1 cellular context compared by ENCODE assay signal in genomic region chr17:17495448-17496188, GRCh38.
A peak's percentile ranks its signal among the peaks of the same experiment; 100 is the strongest.
TF ChIP-seq lines count a peak whose summit lies in the region.

No MANE protein-coding gene starts in this region.

TF ChIP-seq in WTC11, 78 proteins besides CTCF, POLR2A, EP300 and RAD21 (continued from another document and continues in another):
- TF ChIP-seq, protein P1, sequence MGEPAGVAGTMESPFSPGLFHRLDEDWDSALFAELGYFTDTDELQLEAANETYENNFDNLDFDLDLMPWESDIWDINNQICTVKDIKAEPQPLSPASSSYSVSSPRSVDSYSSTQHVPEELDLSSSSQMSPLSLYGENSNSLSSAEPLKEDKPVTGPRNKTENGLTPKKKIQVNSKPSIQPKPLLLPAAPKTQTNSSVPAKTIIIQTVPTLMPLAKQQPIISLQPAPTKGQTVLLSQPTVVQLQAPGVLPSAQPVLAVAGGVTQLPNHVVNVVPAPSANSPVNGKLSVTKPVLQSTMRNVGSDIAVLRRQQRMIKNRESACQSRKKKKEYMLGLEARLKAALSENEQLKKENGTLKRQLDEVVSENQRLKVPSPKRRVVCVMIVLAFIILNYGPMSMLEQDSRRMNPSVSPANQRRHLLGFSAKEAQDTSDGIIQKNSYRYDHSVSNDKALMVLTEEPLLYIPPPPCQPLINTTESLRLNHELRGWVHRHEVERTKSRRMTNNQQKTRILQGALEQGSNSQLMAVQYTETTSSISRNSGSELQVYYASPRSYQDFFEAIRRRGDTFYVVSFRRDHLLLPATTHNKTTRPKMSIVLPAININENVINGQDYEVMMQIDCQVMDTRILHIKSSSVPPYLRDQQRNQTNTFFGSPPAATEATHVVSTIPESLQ (CRISPR knock-in tag; IDR thresholded peaks at IDR 0.05), result no peak
- TF ChIP-seq ZNF396 (CRISPR knock-in tag; IDR thresholded peaks at IDR 0.05; ENCODE audit: borderline replicate concordance), result no peak
- peak; percentile 21; the same call in 1 of the 2 replicates for TF ChIP-seq PRDM15 (CRISPR knock-in tag; IDR thresholded peaks at IDR 0.05)
- no peak for TF ChIP-seq ZNF281 (CRISPR knock-in tag; IDR thresholded peaks at IDR 0.05)
- no peak for TF ChIP-seq ZNF317 (CRISPR knock-in tag; IDR thresholded peaks at IDR 0.05; ENCODE audit: borderline replicate concordance, low read depth)
- TF ChIP-seq, protein P2, sequence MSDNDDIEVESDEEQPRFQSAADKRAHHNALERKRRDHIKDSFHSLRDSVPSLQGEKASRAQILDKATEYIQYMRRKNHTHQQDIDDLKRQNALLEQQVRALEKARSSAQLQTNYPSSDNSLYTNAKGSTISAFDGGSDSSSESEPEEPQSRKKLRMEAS (CRISPR knock-in tag; IDR thresholded peaks at IDR 0.05), result peak; percentile 74
- TF ChIP-seq USF2 (CRISPR knock-in tag; IDR thresholded peaks at IDR 0.05), result no peak
- TF ChIP-seq NFYB (CRISPR knock-in tag; conservative IDR thresholded peaks at IDR 0.05; ENCODE audit: low read depth), result no peak
- no peak for TF ChIP-seq HMGXB4 (CRISPR knock-in tag; IDR thresholded peaks at IDR 0.05)
- TF ChIP-seq USF1 (CRISPR knock-in tag; IDR thresholded peaks at IDR 0.05), result no peak
- no peak; the same call in 1 of the 2 replicates for TF ChIP-seq MYBL2 (CRISPR knock-in tag; IDR thresholded peaks at IDR 0.05)
- no peak for TF ChIP-seq ATF1 (CRISPR knock-in tag; IDR thresholded peaks at IDR 0.05)
- no peak for TF ChIP-seq NR3C1 (CRISPR knock-in tag; conservative IDR thresholded peaks at IDR 0.05; ENCODE audit: low read depth)
- TF ChIP-seq E2F1 (CRISPR knock-in tag; IDR thresholded peaks at IDR 0.05), result no peak
- TF ChIP-seq, protein P3, sequence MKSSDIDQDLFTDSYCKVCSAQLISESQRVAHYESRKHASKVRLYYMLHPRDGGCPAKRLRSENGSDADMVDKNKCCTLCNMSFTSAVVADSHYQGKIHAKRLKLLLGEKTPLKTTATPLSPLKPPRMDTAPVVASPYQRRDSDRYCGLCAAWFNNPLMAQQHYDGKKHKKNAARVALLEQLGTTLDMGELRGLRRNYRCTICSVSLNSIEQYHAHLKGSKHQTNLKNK (CRISPR knock-in tag; IDR thresholded peaks at IDR 0.05), result no peak
- no peak for TF ChIP-seq FOXJ3 (CRISPR knock-in tag; IDR thresholded peaks at IDR 0.05; ENCODE audit: borderline replicate concordance)
- no peak for TF ChIP-seq PREB (CRISPR knock-in tag; IDR thresholded peaks at IDR 0.05; ENCODE audit: borderline replicate concordance)
- TF ChIP-seq ZNF121 (CRISPR knock-in tag; IDR thresholded peaks at IDR 0.05), result no peak
- TF ChIP-seq, protein P4, sequence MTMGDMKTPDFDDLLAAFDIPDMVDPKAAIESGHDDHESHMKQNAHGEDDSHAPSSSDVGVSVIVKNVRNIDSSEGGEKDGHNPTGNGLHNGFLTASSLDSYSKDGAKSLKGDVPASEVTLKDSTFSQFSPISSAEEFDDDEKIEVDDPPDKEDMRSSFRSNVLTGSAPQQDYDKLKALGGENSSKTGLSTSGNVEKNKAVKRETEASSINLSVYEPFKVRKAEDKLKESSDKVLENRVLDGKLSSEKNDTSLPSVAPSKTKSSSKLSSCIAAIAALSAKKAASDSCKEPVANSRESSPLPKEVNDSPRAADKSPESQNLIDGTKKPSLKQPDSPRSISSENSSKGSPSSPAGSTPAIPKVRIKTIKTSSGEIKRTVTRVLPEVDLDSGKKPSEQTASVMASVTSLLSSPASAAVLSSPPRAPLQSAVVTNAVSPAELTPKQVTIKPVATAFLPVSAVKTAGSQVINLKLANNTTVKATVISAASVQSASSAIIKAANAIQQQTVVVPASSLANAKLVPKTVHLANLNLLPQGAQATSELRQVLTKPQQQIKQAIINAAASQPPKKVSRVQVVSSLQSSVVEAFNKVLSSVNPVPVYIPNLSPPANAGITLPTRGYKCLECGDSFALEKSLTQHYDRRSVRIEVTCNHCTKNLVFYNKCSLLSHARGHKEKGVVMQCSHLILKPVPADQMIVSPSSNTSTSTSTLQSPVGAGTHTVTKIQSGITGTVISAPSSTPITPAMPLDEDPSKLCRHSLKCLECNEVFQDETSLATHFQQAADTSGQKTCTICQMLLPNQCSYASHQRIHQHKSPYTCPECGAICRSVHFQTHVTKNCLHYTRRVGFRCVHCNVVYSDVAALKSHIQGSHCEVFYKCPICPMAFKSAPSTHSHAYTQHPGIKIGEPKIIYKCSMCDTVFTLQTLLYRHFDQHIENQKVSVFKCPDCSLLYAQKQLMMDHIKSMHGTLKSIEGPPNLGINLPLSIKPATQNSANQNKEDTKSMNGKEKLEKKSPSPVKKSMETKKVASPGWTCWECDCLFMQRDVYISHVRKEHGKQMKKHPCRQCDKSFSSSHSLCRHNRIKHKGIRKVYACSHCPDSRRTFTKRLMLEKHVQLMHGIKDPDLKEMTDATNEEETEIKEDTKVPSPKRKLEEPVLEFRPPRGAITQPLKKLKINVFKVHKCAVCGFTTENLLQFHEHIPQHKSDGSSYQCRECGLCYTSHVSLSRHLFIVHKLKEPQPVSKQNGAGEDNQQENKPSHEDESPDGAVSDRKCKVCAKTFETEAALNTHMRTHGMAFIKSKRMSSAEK (CRISPR knock-in tag; IDR thresholded peaks at IDR 0.05; ENCODE audit: borderline replicate concordance), result no peak
- peak; percentile 65 for TF ChIP-seq ARID4B (CRISPR knock-in tag; IDR thresholded peaks at IDR 0.05; ENCODE audit: borderline replicate concordance)
- TF ChIP-seq GTF2I (CRISPR knock-in tag; conservative IDR thresholded peaks at IDR 0.05), result no peak
- TF ChIP-seq ZBTB21 (CRISPR knock-in tag; IDR thresholded peaks at IDR 0.05; ENCODE audit: borderline replicate concordance), result no peak
- no peak for TF ChIP-seq PRRX2 (CRISPR knock-in tag; IDR thresholded peaks at IDR 0.05)
- no peak for TF ChIP-seq FOXK1 (CRISPR knock-in tag; IDR thresholded peaks at IDR 0.05)
- TF ChIP-seq FOXP1 (CRISPR knock-in tag; IDR thresholded peaks at IDR 0.05; ENCODE audit: borderline replicate concordance), result peak; percentile 7; the same call in 1 of the 2 replicates
- 0 out of 2 replicates have a peak, but pooled peaks have one; percentile 25 for TF ChIP-seq KAT7 (CRISPR knock-in tag; IDR thresholded peaks at IDR 0.05; ENCODE audit: borderline replicate concordance)
- no peak for TF ChIP-seq GABPB1 (CRISPR knock-in tag; IDR thresholded peaks at IDR 0.05)
- no peak for TF ChIP-seq JAZF1 (CRISPR knock-in tag; IDR thresholded peaks at IDR 0.05)
